In genomic region chr4:70586841-70587240, GRCh38 we compare ENCODE assay signal across 16 cellular contexts.
DNase-seq lines count a peak whose midpoint lies in the region; ATAC-seq lines count a peak whose summit lies in the region.
"Had no signal": no experiment of that assay in that cellular context is flagged by ENCODE, and none has a peak within 500 bp of the region (broad histone marks: within the 10 kb centered on the region; RNA-seq: fewer than 3 reads in every experiment).

No MANE protein-coding gene starts in this region.

- ATAC-seq in HG02938 (IDR thresholded peaks at IDR 0.05; ENCODE audit: unreplicated experiment) = no peak
- ATAC-seq: CD8-positive, alpha-beta T cell had no signal

- DNase-seq in DMS53 (lab: John Stamatoyannopoulos, UW) (peak; percentile 4), DMS53 treated with DMSO at 0.1 percent for 48 hours (lab: John Stamatoyannopoulos, UW; ENCODE audit: unreplicated experiment) (no peak), NCI-H748 (lab: John Stamatoyannopoulos, UW; ENCODE audit: unreplicated experiment) (peak; percentile 5), NCI-H748 treated with DMSO at 0.1 percent for 48 hours (lab: John Stamatoyannopoulos, UW) (no peak), COLO668 (lab: John Stamatoyannopoulos, UW; ENCODE audit: unreplicated experiment) (peak; percentile 7), NCI-H146 treated with DMSO at 0.1 percent for 48 hours (lab: John Stamatoyannopoulos, UW; ENCODE audit: unreplicated experiment) (peak; percentile 49), NCI-H82 (lab: John Stamatoyannopoulos, UW) (no peak)
- DNase-seq: Calu3; CD4-positive, CD25-positive, alpha-beta regulatory T cell; CD8-positive, alpha-beta T cell; DMS79; EL; GF-D8; GOT3; HFFc6 had no signal

Comparison
In these comparisons a context has a peak if more than half of its experiments do, and no peak if none do; other contexts are left out.
1. DNase-seq: peak in DMS53 (single experiment), NCI-H748 (single experiment), COLO668 (single experiment) and NCI-H146 treated with DMSO at 0.1 percent for 48 hours (single experiment); none in DMS53 treated with DMSO at 0.1 percent for 48 hours (single experiment), NCI-H748 treated with DMSO at 0.1 percent for 48 hours (single experiment) and NCI-H82 (single experiment).